In the genomic region with DNA sequence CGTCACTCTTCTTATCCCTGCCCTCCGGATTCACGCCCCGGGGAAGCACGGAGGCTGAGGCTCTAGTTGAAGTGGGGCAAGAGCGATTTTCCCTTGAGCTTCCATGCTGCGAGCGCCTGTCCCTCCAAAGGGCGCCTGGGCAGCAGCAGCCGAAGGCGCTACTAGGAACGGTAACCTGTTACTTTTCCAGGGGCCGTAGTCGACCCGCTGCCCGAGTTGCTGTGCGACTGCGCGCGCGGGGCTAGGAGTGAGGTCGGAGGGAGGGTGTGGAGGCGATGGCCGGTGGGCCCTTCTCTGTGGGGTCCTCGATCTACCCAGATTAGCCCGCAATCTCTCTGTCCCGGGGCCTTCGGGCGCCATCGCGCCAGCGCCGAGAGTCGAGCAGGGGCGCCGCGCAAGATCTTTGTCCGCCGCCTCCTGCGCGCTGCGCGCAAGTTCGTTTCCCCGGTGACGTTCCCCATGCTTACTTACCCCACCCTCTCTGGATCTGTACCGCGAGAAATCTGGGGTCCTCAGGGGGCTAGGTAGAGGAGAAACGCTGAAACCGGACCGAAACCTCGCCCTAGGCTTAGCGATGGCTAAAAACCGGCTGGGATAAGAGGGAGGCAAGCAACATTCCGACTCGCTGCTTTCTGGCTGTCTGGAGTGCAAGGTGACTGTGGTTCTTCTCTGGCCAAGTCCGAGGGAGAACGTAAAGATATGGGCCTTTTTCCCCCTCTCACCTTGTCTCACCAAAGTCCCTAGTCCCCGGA, we compare ENCODE assay signal across 8 cellular contexts. TPM values are rescaled to one million over a fixed set of nuclear protein-coding genes. Genes with fewer than 3 reads are reported as not detected.
DNase-seq lines count a peak whose midpoint lies in the region.

No MANE protein-coding gene starts in this region.

- intact Hi-C loops in head of caudate nucleus (cut with DNase I) = loop anchor here (5.0 to 10.0 kb wide), 2 partner anchors 443 to 580 kb away; no protein-coding TSS in a partner anchor

- H3K4me1 ChIP-seq in skeletal muscle satellite cell (ENCODE audit: control insufficient read depth, insufficient read depth, low read length) = peaks cover 38% of the 10 kb centered on the region

- H3K27me3 ChIP-seq in skeletal muscle satellite cell (ENCODE audit: control insufficient read depth, insufficient read depth, low read length) = peaks cover 91% of the 10 kb centered on the region

- H3K36me3 ChIP-seq in skeletal muscle satellite cell (ENCODE audit: insufficient read depth, low read length) = no peaks in the 10 kb centered on the region

- DNase-seq in DMS153 (lab: John Stamatoyannopoulos, UW) (peak; percentile 5), HuH-7.5 (ENCODE audit: low spot score) (peak; percentile 60), head of caudate nucleus (peak in 33 of 42 donors; percentile 37 to 79 (median 61)), T1000 (lab: John Stamatoyannopoulos, UW) (no peak), epidermal melanocyte (ENCODE audit: insufficient read length, low spot score) (no peak), foreskin melanocyte (no peak)
- DNase-seq in activated CD8-positive, alpha-beta memory T cell treated with anti-CD3 and anti-CD28 coated beads, Interleukin-2, amount 50 U/mL, for 48 hours = peak; percentile 72

- H3K4me3 ChIP-seq in skeletal muscle satellite cell (ENCODE audit: low read length) = peak overlapping the region; percentile 69

- peak overlapping the region; percentile 8 for H3K9ac ChIP-seq in skeletal muscle satellite cell (ENCODE audit: low read depth, low read length)

- H3K9me3 ChIP-seq in skeletal muscle satellite cell (replicated peaks; ENCODE audit: low read length) = no peaks in the 10 kb centered on the region

- H3K4me2 ChIP-seq in skeletal muscle satellite cell (ENCODE audit: low read length) = peak overlapping the region; percentile 96

RNA-seq across cellular contexts. Expression of a gene that starts 0.7 kb away (rescaled TPM):
- not detected in 2 replicates for total RNA-seq in skeletal muscle satellite cell (2012; rRNA removed)

RNA-seq across cellular contexts. Expression of a gene that starts 47.2 kb away (rescaled TPM):
- total RNA-seq in skeletal muscle satellite cell (2012; rRNA removed) = not detected in 2 replicates

Comparison
In these comparisons a context has a peak if more than half of its experiments do, and no peak if none do; other contexts are left out.
1. DNase-seq: peak in DMS153 (single experiment), HuH-7.5 (single experiment), activated CD8-positive, alpha-beta memory T cell treated with anti-CD3 and anti-CD28 coated beads, Interleukin-2, amount 50 U/mL, for 48 hours (single experiment) and head of caudate nucleus (33 of 42); none in T1000 (single experiment), epidermal melanocyte (single experiment) and foreskin melanocyte (single experiment).